ENCODE assay signal across 8 cellular contexts in the genomic region with DNA sequence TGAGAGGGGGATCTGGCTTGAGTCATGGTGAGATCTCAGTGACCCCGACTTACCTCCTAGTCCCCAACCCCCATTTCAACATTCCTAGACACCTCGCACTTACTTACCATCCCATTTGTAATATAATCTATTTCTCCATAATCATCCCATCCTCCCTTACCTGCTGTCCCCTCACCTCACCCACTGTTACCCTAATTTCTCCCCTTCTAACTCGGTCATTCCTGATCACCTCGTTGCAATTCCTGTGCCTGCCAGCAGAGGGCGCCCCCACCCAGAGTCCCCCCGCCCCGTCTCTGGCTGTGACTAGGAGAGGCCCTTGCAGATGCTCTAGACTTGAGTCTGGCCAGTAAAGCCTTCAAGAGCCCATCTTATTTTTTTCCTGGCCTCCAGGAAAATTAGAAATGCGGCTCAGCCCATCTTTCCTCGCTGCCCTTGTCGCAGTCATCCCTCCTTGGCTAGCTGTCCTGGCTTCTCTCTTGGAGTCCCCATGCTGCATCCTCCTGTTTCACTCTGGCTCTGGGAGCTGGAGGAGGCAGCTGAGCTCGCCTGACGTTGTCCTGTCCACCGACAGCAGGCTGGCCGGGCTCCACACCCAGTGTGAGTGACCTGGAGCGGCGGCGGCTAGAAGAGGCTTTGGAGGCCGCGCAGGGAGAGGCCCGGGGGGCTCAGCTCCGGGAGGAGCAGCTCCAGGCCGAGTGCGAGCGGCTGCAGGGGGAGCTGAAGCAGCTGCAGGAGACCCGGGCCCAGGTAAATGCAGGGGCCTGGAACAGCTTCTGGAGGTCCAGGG. TPM values are rescaled to one million over a fixed set of nuclear protein-coding genes. Genes with fewer than 3 reads are reported as not detected.
A peak's percentile ranks its signal among the peaks of the same experiment; 100 is the strongest.
DNase-seq lines count a peak whose midpoint lies in the region; ATAC-seq, FAIRE-seq and TF ChIP-seq lines count a peak whose summit lies in the region.

No MANE protein-coding gene starts in this region.

- 0 out of 2 replicates have a peak, but pooled peaks cover 7% of the 10 kb centered on the region for H3K36me3 ChIP-seq in OCI-LY7 (ENCODE audit: insufficient read depth, low read length)
- peaks cover 4% of the 10 kb centered on the region for H3K36me3 ChIP-seq in fibroblast of lung (ENCODE audit: control insufficient read depth, insufficient read depth, low read length)
- H3K36me3 ChIP-seq in neutrophil = peaks cover 44% of the 10 kb centered on the region
- peaks cover 9 to 34% (median 16%) of the 10 kb centered on the region in 3 donors for H3K36me3 ChIP-seq in tibial artery

- H3K9me3 ChIP-seq in OCI-LY7 (ENCODE audit: low read length) (no peaks in the 10 kb centered on the region), fibroblast of lung (ENCODE audit: control insufficient read depth, insufficient read depth, low read depth, low read length) (no peaks in the 10 kb centered on the region), neutrophil (no peaks in the 10 kb centered on the region), tibial artery (no peaks in the 10 kb centered on the region)

- H3K9ac ChIP-seq in fibroblast of lung (ENCODE audit: insufficient read depth, low read length) = no peak overlapping the region

- H3K27me3 ChIP-seq in fibroblast of lung (ENCODE audit: control insufficient read depth, insufficient read depth, low read length) = no peaks in the 10 kb centered on the region
- H3K27me3 ChIP-seq in neutrophil = no peaks in the 10 kb centered on the region
- H3K27me3 ChIP-seq in tibial artery = no peaks in the 10 kb centered on the region

- H3K27ac ChIP-seq in OCI-LY7 (ENCODE audit: low read depth, low read length, poor library complexity, severe bottlenecking) (no peak overlapping the region), fibroblast of lung (ENCODE audit: insufficient read depth, low read length) (no peak overlapping the region), neutrophil (no peak overlapping the region), tibial artery (no peak overlapping the region)

- TF ChIP-seq CTCF in OCI-LY7 (conservative IDR thresholded peaks at IDR 0.05; ENCODE audit: low read length) (peak; percentile 97), fibroblast of lung (conservative IDR thresholded peaks at IDR 0.05 in 1 of 2, IDR thresholded peaks at IDR 0.05 in 1 of 2; ENCODE audit: low read depth in 1 of 2, low read length in 2 of 2) (peak; percentile 69 to 87), neutrophil (IDR thresholded peaks at IDR 0.05) (peak; percentile 95), tibial artery (IDR thresholded peaks at IDR 0.05) (peak; percentile 62 to 96)

- no peak for FAIRE-seq in H54 (lab: Jason Lieb, UNC)

- H2AFZ ChIP-seq in OCI-LY7 (ENCODE audit: low read length) (no peak overlapping the region), fibroblast of lung (ENCODE audit: low read length) (no peak overlapping the region)

- H3K9me2 ChIP-seq in OCI-LY7 (ENCODE audit: insufficient read depth, low read length) = no peaks in the 10 kb centered on the region

- no peaks in the 10 kb centered on the region for H4K20me1 ChIP-seq in OCI-LY7 (ENCODE audit: insufficient read depth, low read length)
- no peaks in the 10 kb centered on the region for H4K20me1 ChIP-seq in fibroblast of lung (ENCODE audit: control insufficient read depth, extremely low read depth, insufficient read depth, low read length)

- H3K4me3 ChIP-seq in OCI-LY7 (ENCODE audit: low read depth, low read length, poor library complexity, severe bottlenecking) (no peak overlapping the region), fibroblast of lung (replicated peaks in 1 of 4; ENCODE audit: control extremely low read depth in 1 of 4, insufficient read depth in 1 of 4, low read depth in 3 of 4, low read length in 4 of 4) (no peak overlapping the region), neutrophil (ENCODE audit: low read depth in 1 of 2, low read length in 1 of 2) (no peak overlapping the region), tibial artery (no peak overlapping the region)

- BruUV-seq in OCI-LY7 (replicated peaks; lab: Mats Ljungman, UMichigan) = no TSS peak

- H3K79me2 ChIP-seq in OCI-LY7 (ENCODE audit: insufficient read depth, low read depth, low read length) (no peaks in the 10 kb centered on the region), fibroblast of lung (ENCODE audit: control insufficient read depth, insufficient read depth, low read length) (no peaks in the 10 kb centered on the region)

- intact Hi-C loops in OCI-LY7 (cut with micrococcal nuclease; ENCODE audit: unreplicated experiment) = loop anchor here (1.0 kb wide), 2 partner anchors 43 to 103 kb away; no protein-coding TSS in a partner anchor
- intact Hi-C loops in tibial artery (cut with DNase I; ENCODE audit: low total_unique reads) = loop anchor here (10.0 kb wide), 1 partner anchor 406 kb away; the partner anchor contains the start of genes CBX1 and SNX11

- ATAC-seq in GM19035 (IDR thresholded peaks at IDR 0.05; ENCODE audit: unreplicated experiment) = no peak

- H3K4me2 ChIP-seq in OCI-LY7 (ENCODE audit: low read length) = no peak overlapping the region
- no peak overlapping the region for H3K4me2 ChIP-seq in fibroblast of lung (ENCODE audit: extremely low read depth, insufficient read depth, low read length)

- CTCF ChIA-PET in OCI-LY7 (lab: Charles Lee; ENCODE audit: unreplicated experiment) = no interaction called here

- peak; percentile 55 for DNase-seq in Ammon's horn (ENCODE audit: low spot score)
- peak; percentile 98 for DNase-seq in H54 (ENCODE audit: insufficient read length, low spot score)
- DNase-seq in OCI-LY7 (ENCODE audit: low spot score) = peak; percentile 66
- peak; percentile 94 to 97 for DNase-seq in activated T-cell treated with anti-CD3 and anti-CD28 coated beads, Interleukin-2, amount 50 U/mL, for 48 hours
- DNase-seq in fibroblast of lung (ENCODE audit: low read depth in 2 of 2) = peak in 1 of 2 donors; percentile 49
- peak in 1 of 2 donors; percentile 72 for DNase-seq in tibial artery

- TF ChIP-seq POLR2A in H54 (IDR thresholded peaks at IDR 0.05; ENCODE audit: low read depth, low read length) = no peak

- POLR2A ChIA-PET in OCI-LY7 (lab: Charles Lee) = no interaction called here

- H3K4me1 ChIP-seq in OCI-LY7 (ENCODE audit: insufficient read depth, low read length, poor library complexity, severe bottlenecking) = peaks cover 24% of the 10 kb centered on the region
- peaks cover 4% of the 10 kb centered on the region for H3K4me1 ChIP-seq in fibroblast of lung (ENCODE audit: control insufficient read depth, extremely low read depth, insufficient read depth, low read length)
- peaks cover 33 to 37% of the 10 kb centered on the region in 2 experiments for H3K4me1 ChIP-seq in neutrophil (ENCODE audit: control insufficient read depth in 1 of 2, insufficient read depth in 1 of 2, low read depth in 1 of 2, low read length in 1 of 2)
- peaks cover 0 to 21% (median 7%) of the 10 kb centered on the region in 4 donors for H3K4me1 ChIP-seq in tibial artery

RNA-seq across cellular contexts. Expression of gene TBKBP1, which starts 5.0 kb away (rescaled TPM):
- 8.3 and 15.0 TPM in 2 replicates for total RNA-seq in OCI-LY7 (2014; rRNA removed; shearing (Covaris generic))
- total RNA-seq in OCI-LY7 (2022) (15.2 and 16.0 TPM in 2 replicates), fibroblast of lung (11.3 and 11.6 TPM in 2 replicates)
- 4.6 and 5.3 TPM in 2 replicates for polyA plus RNA-seq in fibroblast of lung
- 7.6 and 8.0 TPM in 2 replicates for polyA plus RNA-seq in fibroblast of lung (2012)
- polyA minus RNA-seq in fibroblast of lung (ENCODE audit: low replicate concordance) = 8.3 and 8.6 TPM in 2 replicates

RNA-seq across cellular contexts. Expression of gene TBX21, which starts 34.1 kb away (rescaled TPM):
- total RNA-seq in OCI-LY7 (2014; rRNA removed; shearing (Covaris generic)) = not detected in 2 replicates
- total RNA-seq in OCI-LY7 (2022) = not detected in 2 replicates
- total RNA-seq in fibroblast of lung = not detected in 2 replicates
- polyA plus RNA-seq in fibroblast of lung = not detected in 2 replicates
- polyA plus RNA-seq in fibroblast of lung (2012) = not detected in 2 replicates
- polyA minus RNA-seq in fibroblast of lung (ENCODE audit: low replicate concordance) = not detected in 2 replicates

RNA-seq across cellular contexts. Expression of gene KPNB1, which starts 49.2 kb away (rescaled TPM):
- total RNA-seq in OCI-LY7 (2014; rRNA removed; shearing (Covaris generic)) = 215 and 232 TPM in 2 replicates
- total RNA-seq in OCI-LY7 (2022) (423 and 453 TPM in 2 replicates), fibroblast of lung (209 and 267 TPM in 2 replicates)
- polyA plus RNA-seq in fibroblast of lung = 253 and 361 TPM in 2 replicates
- polyA plus RNA-seq in fibroblast of lung (2012) = 281 and 332 TPM in 2 replicates
- 632 and 647 TPM in 2 replicates for polyA minus RNA-seq in fibroblast of lung (ENCODE audit: low replicate concordance)
